In the genomic region with DNA sequence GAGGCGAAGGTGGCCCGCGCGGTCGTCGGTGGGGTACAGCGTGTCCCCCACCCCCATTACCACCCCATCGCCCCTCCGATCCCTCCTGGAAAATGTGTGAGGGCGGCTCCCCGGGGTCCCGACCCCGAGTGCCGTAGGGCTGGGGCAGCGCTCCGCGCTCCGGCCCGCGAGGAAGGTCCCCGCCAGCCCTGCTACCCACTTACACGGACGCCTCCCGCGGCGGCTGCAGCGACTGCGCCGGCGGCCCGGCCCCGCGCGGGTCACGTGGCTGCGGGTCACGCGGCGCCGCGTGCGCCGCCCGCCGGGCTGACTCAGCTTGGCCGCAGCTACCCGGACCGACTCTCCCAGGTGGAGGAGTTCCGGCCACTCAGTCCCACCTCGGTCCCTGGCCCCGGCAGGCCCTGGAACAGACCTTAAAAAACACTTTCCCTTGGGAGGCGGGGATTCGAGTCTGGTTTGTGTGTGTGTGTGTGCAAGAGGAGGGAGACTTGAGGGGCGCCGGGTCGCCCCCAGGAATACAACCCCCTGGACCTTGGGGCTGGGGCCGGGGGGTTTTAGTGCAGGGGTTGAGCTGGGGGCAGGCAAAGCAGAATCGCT, we compare ENCODE assay signal across 8 cellular contexts. TPM values are rescaled to one million over a fixed set of nuclear protein-coding genes. Genes with fewer than 3 reads are reported as not detected.
DNase-seq lines count a peak whose midpoint lies in the region; TF ChIP-seq lines count a peak whose summit lies in the region.

A gene (minus strand): TSS at position 236 of the 597 bp plus-strand sequence. CDS start 992 bp downstream, outside the sequence.

- peaks cover 49% of the 10 kb centered on the region for H3K4me1 Mint-ChIP-seq in HFFc6 (ENCODE audit: low read depth)

- H3K36me3 ChIP-seq in spleen = peaks cover 0 to 23% (median 0%) of the 10 kb centered on the region in 6 donors

- H3K4me3 ChIP-seq in GM12875 (ENCODE audit: low read depth, low read length) (peak within 1 kb of the TSS; percentile 35), WI38 (ENCODE audit: low read depth, low read length) (peak within 1 kb of the TSS; percentile 82), spleen (peak within 1 kb of the TSS; percentile 51 to 89 (median 62))

- no peaks in the 10 kb centered on the region for H3K36me3 Mint-ChIP-seq in HFFc6 (ENCODE audit: low read depth)

- peak; percentile 54 for DNase-seq in HFFc6
- DNase-seq in NCI-H146 (lab: John Stamatoyannopoulos, UW) = peak; percentile 69
- DNase-seq in caudate nucleus (lab: John Stamatoyannopoulos, UW) = peak in 58 of 61 donors; percentile 22 to 87 (median 69)
- peak; percentile 69 for DNase-seq in inferior parietal cortex (ENCODE audit: extremely low spot score)
- DNase-seq in spleen = peak; percentile 96
- no peak for DNase-seq in cerebellar nuclear complex (lab: John Stamatoyannopoulos, UW)

- peak within 1 kb of the TSS; percentile 89 for H3K4me3 Mint-ChIP-seq in HFFc6

- 2 to 4% (median 2%) methylated on average over 19 to 58 of the region's 58 CpGs for WGBS in spleen, 5 donors

- peaks cover 2% of the 10 kb centered on the region; the same call in 1 of the 2 replicates for H3K27me3 Mint-ChIP-seq in HFFc6 (ENCODE audit: insufficient read depth)

- intact Hi-C loops in spleen (cut with DNase I; ENCODE audit: low total_unique reads) = no loop called here

- H3K27me3 ChIP-seq in spleen (replicated peaks in 1 of 7) = no peaks in the 10 kb centered on the region

- TF ChIP-seq POLR2A in spleen (IDR thresholded peaks at IDR 0.05) = peak in 1 of 3 donors; percentile 34

- H3K27ac ChIP-seq in caudate nucleus (ENCODE audit: low read depth, low read length) (peak within 1 kb of the TSS; percentile 96), spleen (peak within 1 kb of the TSS; percentile 30 to 90 (median 88))

- H3K9me3 Mint-ChIP-seq in HFFc6 = no peaks in the 10 kb centered on the region

- TF ChIP-seq CTCF in GM12875 (IDR thresholded peaks at IDR 0.05; ENCODE audit: borderline replicate concordance, insufficient read depth, low read depth, low read length) (no peak), HFFc6 (IDR thresholded peaks at IDR 0.05) (no peak), WI38 (IDR thresholded peaks at IDR 0.05; ENCODE audit: low read depth, low read length) (no peak), spleen (IDR thresholded peaks at IDR 0.05 in 8 of 11, conservative IDR thresholded peaks at IDR 0.05 in 3 of 11) (peak in 1 of 11 experiments; percentile 37)

- H3K9me3 ChIP-seq in spleen = no peaks in the 10 kb centered on the region

- H3K27ac Mint-ChIP-seq in HFFc6 = peak within 1 kb of the TSS; percentile 94

- H3K4me1 ChIP-seq in spleen = peaks cover 19 to 67% (median 42%) of the 10 kb centered on the region in 6 donors

RNA-seq across cellular contexts. Expression of the gene that starts here (rescaled TPM):
- total RNA-seq in HFFc6 (2021; fragmentation: NEBNext Ultra II Directional; extraction: Animal tissue kit (Norgen Biotek cat#: 25700)) = 10 to 100 TPM; 25.1 to 32.6 (median 30.0) TPM
- total RNA-seq in spleen = 10 to 100 TPM; 26.7 to 35.7 (median 31.7) TPM
- 10 to 100 TPM; 13.9 to 29.9 (median 19.7) TPM for polyA plus RNA-seq in spleen

Comparison
In these comparisons a context has a peak if more than half of its experiments do, and no peak if none do; other contexts are left out.
1. DNase-seq: peak in HFFc6 (single experiment), NCI-H146 (single experiment), caudate nucleus (58 of 61), inferior parietal cortex (single experiment) and spleen (single experiment); none in cerebellar nuclear complex (0 of 2).
2. Peak in every context shown above with its lines, with median percentiles within 50 percentile points of each other: H3K4me3 ChIP-seq.